In the genomic region with DNA sequence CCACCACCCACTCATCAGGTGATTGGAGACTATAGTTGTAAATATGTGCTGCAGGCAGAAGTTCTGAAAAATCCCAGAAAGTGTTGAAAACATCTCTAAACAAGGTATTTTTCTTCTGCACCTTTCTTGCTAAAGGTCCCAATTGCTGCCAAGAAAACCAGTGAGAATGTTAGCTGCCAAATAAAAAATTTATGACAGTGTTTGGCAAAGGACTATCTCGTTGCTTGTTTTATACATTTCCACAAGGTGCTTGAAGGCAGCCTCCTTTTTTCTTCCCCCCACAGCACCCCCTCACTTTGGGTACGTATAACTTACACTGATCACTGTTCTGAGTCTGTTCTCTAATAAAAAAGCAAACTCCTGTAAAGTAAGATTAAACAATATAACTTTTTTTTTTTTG, we compare ENCODE assay signal across 29 cellular contexts.
"Had no signal": no experiment of that assay in that cellular context is flagged by ENCODE, and none has a peak within 500 bp of the region (broad histone marks: within the 10 kb centered on the region; RNA-seq: fewer than 3 reads in every experiment).

No MANE protein-coding gene starts in this region.

- H3K4me3 ChIP-seq: ascending aorta, cardiac muscle cell had no signal

- H3K27me3 ChIP-seq: ascending aorta, cardiac muscle cell had no signal

- H3K9ac ChIP-seq: KMS-11 had no signal

- H3K4me2 ChIP-seq: KMS-11 had no signal

- H3K27ac ChIP-seq: ascending aorta, cardiac muscle cell, KMS-11, RWPE1, WERI-Rb-1 had no signal

- ATAC-seq: activated CD8-positive, alpha-beta T cell treated with anti-CD3 and anti-CD28 coated beads for 36 hours; PC-3; SK-N-SH treated with all-trans-retinoic acid at 6 μM for 48 hours had no signal

- H3K36me3 ChIP-seq: ascending aorta, cardiac muscle cell, WERI-Rb-1 had no signal

- DNase-seq: activated CD4-positive, alpha-beta T cell treated with anti-CD3 and anti-CD28 coated beads for 1 hour; activated CD4-positive, alpha-beta T cell treated with anti-CD3 and anti-CD28 coated beads for 48 hours; activated CD4-positive, CD25-positive, alpha-beta regulatory T cell; activated CD8-positive, alpha-beta T cell treated with anti-CD3 and anti-CD28 coated beads for 36 hours; activated gamma-delta T cell; activated naive CD4-positive, alpha-beta T cell treated with Interleukin-2 at 50 U/mL for 16 hours; activated naive CD8-positive, alpha-beta T cell treated with anti-CD3 and anti-CD28 coated beads, Interleukin-2, amount 10 ng/mL, durations not matched to agents 7 days and 5 days; activated T-cell treated with anti-CD3 and anti-CD28 coated beads, Interleukin-2, amount 50 U/mL, for 24 hours; amygdala; MV-4-11; NCI-H1092; NCI-H1436 treated with DMSO at 0.1 percent for 48 hours; NCI-H1694 treated with DMSO at 0.1 percent for 48 hours; NCI-H2029; NCI-H345; NCI-H524 treated with DMSO at 0.1 percent for 48 hours; PC-3; SIG-M5; SW 1271; T-helper 1 cell; T-helper 2 cell; T-helper 9 cell; WERI-Rb-1 had no signal

- FAIRE-seq: RCC 7860 had no signal
